Comparison of ENCODE assay signal across 8 cellular contexts in the genomic region with DNA sequence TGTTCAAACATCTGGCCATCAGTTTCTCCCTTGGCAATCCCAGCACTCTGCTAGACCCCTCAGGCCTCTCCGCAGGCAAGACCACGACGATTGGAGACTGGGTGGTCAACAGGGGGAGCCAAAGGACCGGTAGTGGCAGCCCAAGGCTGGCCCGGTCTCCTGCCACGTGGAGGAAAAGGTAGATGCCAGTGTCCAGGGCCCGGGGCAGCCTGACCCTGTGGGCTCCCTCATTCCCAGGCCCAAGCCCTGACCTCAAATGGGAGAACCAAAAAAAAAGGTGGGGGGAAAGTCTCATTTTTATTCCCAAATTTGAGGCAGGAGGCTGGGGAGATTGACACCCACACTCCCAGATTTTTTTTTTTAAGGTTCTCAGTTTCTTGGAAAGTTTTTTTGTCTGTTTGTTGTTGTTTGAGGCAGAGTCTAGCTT. TPM values are rescaled to one million over a fixed set of nuclear protein-coding genes. Genes with fewer than 3 reads are reported as not detected.
DNase-seq lines count a peak whose midpoint lies in the region; ATAC-seq, FAIRE-seq and TF ChIP-seq lines count a peak whose summit lies in the region.

No MANE protein-coding gene starts in this region.

- no peaks in the 10 kb centered on the region for H3K9me3 Mint-ChIP-seq in WTC11

- H3K27me3 Mint-ChIP-seq in WTC11 (ENCODE audit: low read depth): peaks cover 38% of the 10 kb centered on the region

- H3K4me3 ChIP-seq in breast epithelium: no peak overlapping the region
- no peak overlapping the region for H3K4me3 ChIP-seq in kidney (ENCODE audit: low read length in 2 of 2)

- FAIRE-seq in kidney (lab: Jason Lieb, UNC): no peak

- no peaks in the 10 kb centered on the region for H3K27me3 ChIP-seq in breast epithelium

- POLR2A ChIA-PET in WTC11 (lab: Charles Lee): interaction anchor here (1.1 kb wide), 1 partner anchor 22 kb away, joined by 4 read pairs; no protein-coding TSS in a partner anchor

- H3K4me1 Mint-ChIP-seq in WTC11: peaks cover 5% of the 10 kb centered on the region; the same call in 1 of the 2 replicates

- H3K9me3 ChIP-seq in breast epithelium: no peaks in the 10 kb centered on the region
- H3K9me3 ChIP-seq in kidney (ENCODE audit: control insufficient read depth in 1 of 2, low read length in 2 of 2): no peaks in the 10 kb centered on the region

- ATAC-seq in GM19463 (IDR thresholded peaks at IDR 0.05; ENCODE audit: unreplicated experiment) (peak; percentile 66), WTC11 (peak; percentile 96), GM18517 (IDR thresholded peaks at IDR 0.05; ENCODE audit: unreplicated experiment) (no peak)

- TF ChIP-seq POLR2A in breast epithelium (IDR thresholded peaks at IDR 0.05): no peak

- no peak overlapping the region for H3K9ac ChIP-seq in kidney (ENCODE audit: low read length in 2 of 2)

- H3K4me3 Mint-ChIP-seq in WTC11: no peak overlapping the region

- DNase-seq in AG09319 (ENCODE audit: extremely low read depth, low read depth): no peak
- DNase-seq in NCI-H2196 treated with DMSO at 0.1 percent for 48 hours (lab: John Stamatoyannopoulos, UW; ENCODE audit: unreplicated experiment): peak; percentile 78
- peak; percentile 93 for DNase-seq in WTC11 (ENCODE audit: low spot score)
- peak; percentile 70 to 71 for DNase-seq in breast epithelium (ENCODE audit: low spot score in 2 of 2)
- peak; percentile 92 for DNase-seq in kidney
- DNase-seq in stimulated activated CD4-positive, alpha-beta T cell treated with anti-CD3 and anti-CD28 coated beads, Interleukin-2, amount 100 ng/mL, for 4 hours (ENCODE audit: low read depth): peak; percentile 69

- intact Hi-C loops in breast epithelium (cut with DNase I; ENCODE audit: low total_unique reads) (loop anchor here (5.0 kb wide), 1 partner anchor 256 kb away; no protein-coding TSS in a partner anchor), kidney (cut with DNase I) (loop anchor here (5.0 kb wide), 1 partner anchor 56 kb away; a partner anchor contains a TSS)

- peaks cover 0 to 18% of the 10 kb centered on the region in 2 donors for H3K4me1 ChIP-seq in breast epithelium
- H3K4me1 ChIP-seq in kidney (ENCODE audit: control insufficient read depth in 1 of 2, insufficient read depth in 1 of 2, low read depth in 1 of 2, low read length in 2 of 2): peaks cover 0 to 5% of the 10 kb centered on the region in 2 donors

- H3K36me3 ChIP-seq in breast epithelium: no peaks in the 10 kb centered on the region
- no peaks in the 10 kb centered on the region for H3K36me3 ChIP-seq in kidney (ENCODE audit: control insufficient read depth in 1 of 2, insufficient read depth in 2 of 2, low read length in 2 of 2)

- TF ChIP-seq CTCF in AG09319 (IDR thresholded peaks at IDR 0.05; ENCODE audit: low read depth, low read length) (peak; percentile 96), WTC11 (IDR thresholded peaks at IDR 0.05) (peak; percentile 81), breast epithelium (IDR thresholded peaks at IDR 0.05) (peak; percentile 48 to 91 (median 90)), kidney (IDR thresholded peaks at IDR 0.05; ENCODE audit: borderline replicate concordance, extremely low read depth, insufficient read depth) (peak; percentile 92)

- CTCF ChIA-PET in WTC11 (lab: Charles Lee): interaction anchor here (0.6 to 5.5 kb wide), 30 partner anchors 9 to 264 kb away, joined by 3 to 36 read pairs (median 5); a partner anchor contains a TSS

- H3K27ac Mint-ChIP-seq in WTC11: no peak overlapping the region

- H3K27ac ChIP-seq in breast epithelium (no peak overlapping the region), kidney (ENCODE audit: low read depth in 2 of 2, low read length in 2 of 2) (no peak overlapping the region)

- H3K36me3 Mint-ChIP-seq in WTC11: no peaks in the 10 kb centered on the region

TF ChIP-seq in WTC11, 78 proteins besides CTCF, POLR2A, EP300 and RAD21:
- no peak for TF ChIP-seq RORB (CRISPR knock-in tag; IDR thresholded peaks at IDR 0.05)
- TF ChIP-seq, protein P1, sequence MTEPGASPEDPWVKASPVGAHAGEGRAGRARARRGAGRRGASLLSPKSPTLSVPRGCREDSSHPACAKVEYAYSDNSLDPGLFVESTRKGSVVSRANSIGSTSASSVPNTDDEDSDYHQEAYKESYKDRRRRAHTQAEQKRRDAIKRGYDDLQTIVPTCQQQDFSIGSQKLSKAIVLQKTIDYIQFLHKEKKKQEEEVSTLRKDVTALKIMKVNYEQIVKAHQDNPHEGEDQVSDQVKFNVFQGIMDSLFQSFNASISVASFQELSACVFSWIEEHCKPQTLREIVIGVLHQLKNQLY (CRISPR knock-in tag; IDR thresholded peaks at IDR 0.05): no peak
- TF ChIP-seq CREM (CRISPR knock-in tag; IDR thresholded peaks at IDR 0.05): no peak
- TF ChIP-seq, protein P2, sequence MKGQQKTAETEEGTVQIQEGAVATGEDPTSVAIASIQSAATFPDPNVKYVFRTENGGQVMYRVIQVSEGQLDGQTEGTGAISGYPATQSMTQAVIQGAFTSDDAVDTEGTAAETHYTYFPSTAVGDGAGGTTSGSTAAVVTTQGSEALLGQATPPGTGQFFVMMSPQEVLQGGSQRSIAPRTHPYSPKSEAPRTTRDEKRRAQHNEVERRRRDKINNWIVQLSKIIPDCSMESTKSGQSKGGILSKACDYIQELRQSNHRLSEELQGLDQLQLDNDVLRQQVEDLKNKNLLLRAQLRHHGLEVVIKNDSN (CRISPR knock-in tag; IDR thresholded peaks at IDR 0.05): peak; percentile 20; the same call in 1 of the 2 replicates
- TF ChIP-seq, protein P3, sequence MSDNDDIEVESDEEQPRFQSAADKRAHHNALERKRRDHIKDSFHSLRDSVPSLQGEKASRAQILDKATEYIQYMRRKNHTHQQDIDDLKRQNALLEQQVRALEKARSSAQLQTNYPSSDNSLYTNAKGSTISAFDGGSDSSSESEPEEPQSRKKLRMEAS (CRISPR knock-in tag; IDR thresholded peaks at IDR 0.05): peak; percentile 89
- peak; percentile 44; the same call in 1 of the 2 replicates for TF ChIP-seq SP1 (CRISPR knock-in tag; conservative IDR thresholded peaks at IDR 0.05)
- TF ChIP-seq GRHL2 (CRISPR knock-in tag; IDR thresholded peaks at IDR 0.05; ENCODE audit: insufficient replicate concordance, severe bottlenecking): no peak
- TF ChIP-seq, protein P4, sequence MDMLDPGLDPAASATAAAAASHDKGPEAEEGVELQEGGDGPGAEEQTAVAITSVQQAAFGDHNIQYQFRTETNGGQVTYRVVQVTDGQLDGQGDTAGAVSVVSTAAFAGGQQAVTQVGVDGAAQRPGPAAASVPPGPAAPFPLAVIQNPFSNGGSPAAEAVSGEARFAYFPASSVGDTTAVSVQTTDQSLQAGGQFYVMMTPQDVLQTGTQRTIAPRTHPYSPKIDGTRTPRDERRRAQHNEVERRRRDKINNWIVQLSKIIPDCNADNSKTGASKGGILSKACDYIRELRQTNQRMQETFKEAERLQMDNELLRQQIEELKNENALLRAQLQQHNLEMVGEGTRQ (CRISPR knock-in tag; IDR thresholded peaks at IDR 0.05): peak; percentile 75

RNA-seq across cellular contexts. Expression of a gene that starts 24.8 kb away (rescaled TPM):
- total RNA-seq in WTC11 (2021) (19.2 to 32.0 TPM (median 30.8 TPM) in 3 replicates), breast epithelium (100 to 1,000 TPM; 351 to 861 (median 423) TPM), kidney (1,542 TPM)
- 1,580 TPM for polyA plus RNA-seq in kidney (ENCODE audit: insufficient read depth, low read depth, low replicate concordance)

RNA-seq across cellular contexts. Expression of a gene that starts 29.7 kb away (rescaled TPM):
- total RNA-seq in WTC11 (2021): not detected in 3 replicates
- not detected for total RNA-seq in breast epithelium
- 0.91 TPM for total RNA-seq in kidney
- 1.9 TPM for polyA plus RNA-seq in kidney (ENCODE audit: insufficient read depth, low read depth, low replicate concordance)

RNA-seq across cellular contexts. Expression of a gene that starts 34.6 kb away (rescaled TPM):
- total RNA-seq in WTC11 (2021) (22.7 to 32.0 TPM (median 31.7 TPM) in 3 replicates), breast epithelium (1,000 to 10,000 TPM in 1 of 3 donors, 100 to 1,000 TPM in 2; 177 to 1,015 (median 198) TPM), kidney (141 TPM)
- 204 TPM for polyA plus RNA-seq in kidney (ENCODE audit: insufficient read depth, low read depth, low replicate concordance)

RNA-seq across cellular contexts. Expression of a gene that starts 38.1 kb away (rescaled TPM):
- total RNA-seq in WTC11 (2021): 0.33 TPM in 1 of 3 replicates, not detected in the others
- 1 to 10 TPM in 2 of 3 donors, under 1 TPM in 1; 0.44 to 2.6 (median 2.2) TPM for total RNA-seq in breast epithelium
- total RNA-seq in kidney: 8.4 TPM
- polyA plus RNA-seq in kidney (ENCODE audit: insufficient read depth, low read depth, low replicate concordance): 2.5 TPM

RNA-seq across cellular contexts. Expression of a gene that starts 50.5 kb away (rescaled TPM):
- total RNA-seq in WTC11 (2021) (not detected in 3 replicates), breast epithelium (not detected), kidney (not detected)
- not detected for polyA plus RNA-seq in kidney (ENCODE audit: insufficient read depth, low read depth, low replicate concordance)

Comparison
In these comparisons a context has a peak if more than half of its experiments do, and no peak if none do; other contexts are left out.
1. RNA of a gene that starts 24.8 kb away (total RNA-seq): 1,542 TPM in kidney (single experiment) and 351 to 861 TPM in breast epithelium; 19.2 to 32.0 TPM in WTC11; every median in the first group is over 10 times any median in the second.
2. Peak in every context shown above with its lines, with median percentiles within 50 percentile points of each other: CTCF ChIP-seq.